In genomic region chr22:39871008-39871798, GRCh38 we compare ENCODE assay signal across 2 cellular contexts.
TF ChIP-seq lines count a peak whose summit lies in the region.

No MANE protein-coding gene starts in this region.

TF ChIP-seq in HEK293, 187 proteins besides CTCF, POLR2A, EP300 and RAD21 (continues in another document):
- TF ChIP-seq ZNF639 (tag by site-specific recombination; IDR thresholded peaks at IDR 0.05) = no peak
- TF ChIP-seq ZNF580 (tag by site-specific recombination; IDR thresholded peaks at IDR 0.05) = peak; percentile 37; the same call in 1 of the 2 replicates
- peak; percentile 30 for TF ChIP-seq ZNF654 (tag by site-specific recombination; IDR thresholded peaks at IDR 0.05; ENCODE audit: low read depth)
- no peak for TF ChIP-seq ZNF768 (tag by site-specific recombination; IDR thresholded peaks at IDR 0.05)
- no peak for TF ChIP-seq SP7 (tag by site-specific recombination; IDR thresholded peaks at IDR 0.05)
- TF ChIP-seq IKZF3 (tag by site-specific recombination; IDR thresholded peaks at IDR 0.05) = no peak
- TF ChIP-seq ZNF571 (tag by site-specific recombination; IDR thresholded peaks at IDR 0.05) = no peak
- TF ChIP-seq ZNF223 (tag by site-specific recombination; IDR thresholded peaks at IDR 0.05) = 0 out of 2 replicates have a peak, but pooled peaks have one; percentile 25
- TF ChIP-seq ZNF785 (tag by site-specific recombination; IDR thresholded peaks at IDR 0.05) = no peak
- TF ChIP-seq ZNF600 (tag by site-specific recombination; IDR thresholded peaks at IDR 0.05) = no peak
- no peak for TF ChIP-seq ZNF658 (tag by site-specific recombination; IDR thresholded peaks at IDR 0.05)
- peak; percentile 70; the same call in 1 of the 2 replicates for TF ChIP-seq AEBP2 (tag by site-specific recombination; IDR thresholded peaks at IDR 0.05; ENCODE audit: borderline replicate concordance)
- no peak for TF ChIP-seq PRDM6 (tag by site-specific recombination; IDR thresholded peaks at IDR 0.05)
- no peak for TF ChIP-seq ZFP41 (tag by site-specific recombination; IDR thresholded peaks at IDR 0.05; ENCODE audit: borderline replicate concordance)
- TF ChIP-seq ZNF555 (tag by site-specific recombination; conservative IDR thresholded peaks at IDR 0.05) = peak; percentile 97
- TF ChIP-seq ZSCAN4 (tag by site-specific recombination; IDR thresholded peaks at IDR 0.05) = no peak
- peak; percentile 54; the same call in 1 of the 2 replicates for TF ChIP-seq ZNF266 (tag by site-specific recombination; IDR thresholded peaks at IDR 0.05; ENCODE audit: low read depth)
- TF ChIP-seq ZNF211 (tag by site-specific recombination; IDR thresholded peaks at IDR 0.05; ENCODE audit: low read depth) = no peak
- no peak for TF ChIP-seq ZNF707 (tag by site-specific recombination; IDR thresholded peaks at IDR 0.05)
- TF ChIP-seq ZNF510 (tag by site-specific recombination; IDR thresholded peaks at IDR 0.05; ENCODE audit: insufficient replicate concordance) = peak; percentile 77
- TF ChIP-seq SP2 (tag by site-specific recombination; IDR thresholded peaks at IDR 0.05) = no peak
- TF ChIP-seq ZNF558 (tag by site-specific recombination; IDR thresholded peaks at IDR 0.05) = peak; percentile 84
- TF ChIP-seq WT1 (tag by site-specific recombination; IDR thresholded peaks at IDR 0.05) = no peak

TF ChIP-seq in K562, 482 proteins besides CTCF, POLR2A, EP300 and RAD21 (continued from another document):
- TF ChIP-seq EHMT2 (IDR thresholded peaks at IDR 0.05) = no peak
- no peak for TF ChIP-seq BDP1 (IDR thresholded peaks at IDR 0.05; ENCODE audit: insufficient read depth, insufficient read length)
- TF ChIP-seq REST (CRISPR knock-in tag; IDR thresholded peaks at IDR 0.05; ENCODE audit: low read depth) = no peak
- TF ChIP-seq, protein P1, sequence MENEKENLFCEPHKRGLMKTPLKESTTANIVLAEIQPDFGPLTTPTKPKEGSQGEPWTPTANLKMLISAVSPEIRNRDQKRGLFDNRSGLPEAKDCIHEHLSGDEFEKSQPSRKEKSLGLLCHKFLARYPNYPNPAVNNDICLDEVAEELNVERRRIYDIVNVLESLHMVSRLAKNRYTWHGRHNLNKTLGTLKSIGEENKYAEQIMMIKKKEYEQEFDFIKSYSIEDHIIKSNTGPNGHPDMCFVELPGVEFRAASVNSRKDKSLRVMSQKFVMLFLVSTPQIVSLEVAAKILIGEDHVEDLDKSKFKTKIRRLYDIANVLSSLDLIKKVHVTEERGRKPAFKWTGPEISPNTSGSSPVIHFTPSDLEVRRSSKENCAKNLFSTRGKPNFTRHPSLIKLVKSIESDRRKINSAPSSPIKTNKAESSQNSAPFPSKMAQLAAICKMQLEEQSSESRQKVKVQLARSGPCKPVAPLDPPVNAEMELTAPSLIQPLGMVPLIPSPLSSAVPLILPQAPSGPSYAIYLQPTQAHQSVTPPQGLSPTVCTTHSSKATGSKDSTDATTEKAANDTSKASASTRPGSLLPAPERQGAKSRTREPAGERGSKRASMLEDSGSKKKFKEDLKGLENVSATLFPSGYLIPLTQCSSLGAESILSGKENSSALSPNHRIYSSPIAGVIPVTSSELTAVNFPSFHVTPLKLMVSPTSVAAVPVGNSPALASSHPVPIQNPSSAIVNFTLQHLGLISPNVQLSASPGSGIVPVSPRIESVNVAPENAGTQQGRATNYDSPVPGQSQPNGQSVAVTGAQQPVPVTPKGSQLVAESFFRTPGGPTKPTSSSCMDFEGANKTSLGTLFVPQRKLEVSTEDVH (IDR thresholded peaks at IDR 0.05; ENCODE audit: low read depth, partially characterized antibody) = no peak
- TF ChIP-seq PYGO2 (tag; IDR thresholded peaks at IDR 0.05) = no peak
- TF ChIP-seq MEIS2 (IDR thresholded peaks at IDR 0.05; ENCODE audit: partially characterized antibody) = no peak
- no peak for TF ChIP-seq ZC3H8 (IDR thresholded peaks at IDR 0.05)
- TF ChIP-seq SAP30 (IDR thresholded peaks at IDR 0.05; ENCODE audit: borderline replicate concordance, insufficient read depth, low read depth, low read length, poor library complexity, severe bottlenecking) = no peak
- TF ChIP-seq NR2C1 (IDR thresholded peaks at IDR 0.05) = no peak
- TF ChIP-seq NR2C1 (tag; IDR thresholded peaks at IDR 0.05) = no peak
